11 cellular contexts compared by ENCODE assay signal in the genomic region with DNA sequence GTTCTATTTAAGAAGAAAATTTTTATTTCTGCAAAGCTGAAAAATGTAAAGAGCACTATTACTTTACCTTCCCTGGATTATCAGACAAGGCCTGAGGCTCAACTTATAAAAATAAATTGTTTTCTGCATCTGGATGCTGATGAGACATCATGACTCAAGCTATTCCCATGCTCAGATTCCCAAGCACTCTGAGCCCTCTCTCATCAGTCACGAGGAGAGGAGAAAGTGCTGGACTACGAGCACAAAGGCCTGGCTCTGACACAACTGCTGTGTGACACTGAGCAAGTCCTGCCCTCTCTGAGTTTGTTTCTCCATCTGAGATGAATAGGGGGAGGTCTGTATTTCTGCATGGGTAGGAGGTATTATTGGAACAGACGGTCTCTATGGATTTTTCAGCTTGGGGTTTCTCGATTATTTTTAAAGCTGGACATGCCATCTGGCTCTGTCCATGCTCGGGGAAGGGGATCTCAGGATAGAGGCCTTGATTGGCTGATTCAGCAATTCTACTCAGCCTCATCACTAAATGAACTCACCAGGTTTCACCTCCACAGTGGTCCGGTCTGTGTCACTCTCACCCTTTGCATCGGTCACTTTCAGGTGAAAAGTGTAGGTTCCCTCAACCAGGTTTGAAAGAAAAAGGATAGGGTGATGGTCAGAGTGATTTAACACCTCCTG.
A peak's percentile ranks its signal among the peaks of the same experiment; 100 is the strongest.
DNase-seq lines count a peak whose midpoint lies in the region; ATAC-seq, FAIRE-seq and TF ChIP-seq lines count a peak whose summit lies in the region.
"Had no signal": no experiment of that assay in that cellular context is flagged by ENCODE, and none has a peak within 500 bp of the region (broad histone marks: within the 10 kb centered on the region; RNA-seq: fewer than 3 reads in every experiment).

No MANE protein-coding gene starts in this region.

- CTCF ChIA-PET in MCF 10A (lab: Yijun Ruan, JAX), result interaction anchor here (0.5 to 6.9 kb wide), 16 partner anchors 9 to 321 kb away, joined by 3 to 177 read pairs (median 8); no protein-coding TSS in a partner anchor

- H3K4me3 Mint-ChIP-seq in MCF 10A (ENCODE audit: unreplicated experiment), result no peak overlapping the region
- H3K4me3 Mint-ChIP-seq in astrocyte (ENCODE audit: unreplicated experiment), result no peak overlapping the region
- H3K4me3 Mint-ChIP-seq: activated B cell treated with CpG ODN at 0.5 μM for 24 hours had no signal

- H3K27ac Mint-ChIP-seq in MCF 10A (ENCODE audit: low read depth, unreplicated experiment) (peak overlapping the region; percentile 91), astrocyte (ENCODE audit: unreplicated experiment) (peak overlapping the region; percentile 93)
- H3K27ac Mint-ChIP-seq: activated B cell treated with CpG ODN at 0.5 μM for 24 hours had no signal

- no peaks in the 10 kb centered on the region for H3K9me3 ChIP-seq in breast epithelium
- no peaks in the 10 kb centered on the region for H3K9me3 ChIP-seq in astrocyte (ENCODE audit: insufficient read depth, low read depth, low read length)
- no peaks in the 10 kb centered on the region for H3K9me3 ChIP-seq in MM.1S (replicated peaks; ENCODE audit: insufficient read depth, low read length)

- H3K4me2 ChIP-seq in astrocyte (ENCODE audit: low read length) (peak overlapping the region; percentile 76), MM.1S (ENCODE audit: low read depth, low read length) (no peak overlapping the region)

- no peaks in the 10 kb centered on the region for H3K36me3 ChIP-seq in breast epithelium
- H3K36me3 ChIP-seq in astrocyte (ENCODE audit: insufficient read depth, low read length), result peaks cover 7% of the 10 kb centered on the region
- H3K36me3 ChIP-seq in MM.1S (replicated peaks; ENCODE audit: insufficient read depth, low read length), result no peaks in the 10 kb centered on the region

- H3K4me3 ChIP-seq in breast epithelium (no peak overlapping the region), astrocyte (ENCODE audit: insufficient read depth, low read depth, low read length) (no peak overlapping the region), MM.1S (ENCODE audit: low read length) (no peak overlapping the region)

- H3K27ac ChIP-seq in breast epithelium (peak overlapping the region in 1 of 2 donors; percentile 43), astrocyte (ENCODE audit: low read depth, low read length) (peak overlapping the region; percentile 94), foreskin keratinocyte (peak overlapping the region; percentile 91), MM.1S (ENCODE audit: low read length) (no peak overlapping the region)

- H2AFZ ChIP-seq in astrocyte (ENCODE audit: low read depth, low read length), result no peak overlapping the region
- H2AFZ ChIP-seq in MM.1S (ENCODE audit: low read length), result no peak overlapping the region

- no peaks in the 10 kb centered on the region for H3F3A ChIP-seq in MM.1S (ENCODE audit: insufficient read depth, low read length)

- POLR2A ChIA-PET in MCF 10A (lab: Yijun Ruan, JAX), result interaction anchor here (0.6 to 7.5 kb wide), 13 partner anchors 10 to 937 kb away, joined by 3 to 212 read pairs (median 4); partner anchors contain the start of genes AGO3, CLSPN, KIAA0319L and NCDN

- H3K4me1 ChIP-seq in breast epithelium (peaks cover 12 to 20% of the 10 kb centered on the region in 2 donors), astrocyte (ENCODE audit: insufficient read depth, low read length) (peaks cover 23% of the 10 kb centered on the region), foreskin keratinocyte (peaks cover 13% of the 10 kb centered on the region), MM.1S (ENCODE audit: low read length) (no peaks in the 10 kb centered on the region)

- no TSS peak for BruUV-seq in MCF 10A (replicated peaks; lab: Mats Ljungman, UMichigan)

- H3K4me1 Mint-ChIP-seq in MCF 10A (ENCODE audit: insufficient read depth, unreplicated experiment), result peaks cover 19% of the 10 kb centered on the region
- H3K4me1 Mint-ChIP-seq in astrocyte (ENCODE audit: low read depth, unreplicated experiment), result peaks cover 18% of the 10 kb centered on the region
- H3K4me1 Mint-ChIP-seq: activated B cell treated with CpG ODN at 0.5 μM for 24 hours had no signal

- H3K9me2 ChIP-seq in MM.1S (replicated peaks; ENCODE audit: insufficient read depth, low read length), result no peaks in the 10 kb centered on the region

- no peaks in the 10 kb centered on the region for H3K27me3 Mint-ChIP-seq in MCF 10A (ENCODE audit: insufficient read depth, unreplicated experiment)
- no peaks in the 10 kb centered on the region for H3K27me3 Mint-ChIP-seq in astrocyte (ENCODE audit: low read depth, unreplicated experiment)
- H3K27me3 Mint-ChIP-seq: activated B cell treated with CpG ODN at 0.5 μM for 24 hours had no signal

- ATAC-seq in foreskin keratinocyte (peak; percentile 91), GM21515 (IDR thresholded peaks at IDR 0.05; ENCODE audit: unreplicated experiment) (no peak)

- H3K36me3 Mint-ChIP-seq in MCF 10A (ENCODE audit: insufficient read depth, unreplicated experiment), result peaks cover 42% of the 10 kb centered on the region
- H3K36me3 Mint-ChIP-seq in astrocyte (ENCODE audit: low read depth, unreplicated experiment), result peaks cover 9% of the 10 kb centered on the region

- TF ChIP-seq CTCF in MCF 10A (IDR thresholded peaks at IDR 0.05; ENCODE audit: unreplicated experiment) (no peak), breast epithelium (IDR thresholded peaks at IDR 0.05) (no peak), astrocyte (IDR thresholded peaks at IDR 0.05; ENCODE audit: insufficient read depth, low read depth, low read length) (no peak), foreskin keratinocyte (conservative IDR thresholded peaks at IDR 0.05) (no peak), MM.1S (IDR thresholded peaks at IDR 0.05; ENCODE audit: low read length) (no peak)

- H3K9ac ChIP-seq in astrocyte (ENCODE audit: low read length), result peak overlapping the region; percentile 81
- no peak overlapping the region for H3K9ac ChIP-seq in MM.1S (ENCODE audit: low read length)

- DNase-seq in MCF 10A (ENCODE audit: unreplicated experiment) (peak; percentile 88), breast epithelium (ENCODE audit: low spot score in 2 of 2) (no peak), astrocyte (ENCODE audit: low read depth) (peak; percentile 94), foreskin keratinocyte (peak; percentile 81 to 94), MM.1S (no peak)
- no peak for DNase-seq in stimulated activated CD4-positive, alpha-beta T cell treated with anti-CD3 and anti-CD28 coated beads, Interleukin-4, amount 100 ng/mL, for 24 hours
- DNase-seq in stimulated activated CD8-positive, alpha-beta memory T cell treated with anti-CD3 and anti-CD28 coated beads, Interleukin-4, amount 100 ng/mL, for 48 hours, result no peak
- DNase-seq: 8988T, activated B cell treated with CpG ODN at 0.5 μM for 24 hours, NCI-H1417 treated with DMSO at 0.1 percent for 48 hours had no signal

- no peaks in the 10 kb centered on the region for H3K27me3 ChIP-seq in breast epithelium
- H3K27me3 ChIP-seq in astrocyte (ENCODE audit: insufficient read depth, low read length), result no peaks in the 10 kb centered on the region
- no peaks in the 10 kb centered on the region for H3K27me3 ChIP-seq in foreskin keratinocyte
- no peaks in the 10 kb centered on the region for H3K27me3 ChIP-seq in MM.1S (replicated peaks; ENCODE audit: insufficient read depth, low read length)

- H4K20me1 ChIP-seq in astrocyte (ENCODE audit: insufficient read depth, low read length), result no peaks in the 10 kb centered on the region
- no peaks in the 10 kb centered on the region for H4K20me1 ChIP-seq in MM.1S (ENCODE audit: insufficient read depth, low read length)

- intact Hi-C loops in MCF 10A (cut with micrococcal nuclease) (loop anchor here (2.0 to 5.0 kb wide), 4 partner anchors 107 to 325 kb away; partner anchors contain the start of genes KIAA0319L, NCDN and SFPQ), breast epithelium (cut with DNase I; ENCODE audit: low total_unique reads) (loop anchor here (10.0 kb wide), 1 partner anchor 115 kb away; no protein-coding TSS in a partner anchor)

- no peaks in the 10 kb centered on the region for H3K9me3 Mint-ChIP-seq in MCF 10A (ENCODE audit: unreplicated experiment)
- H3K9me3 Mint-ChIP-seq in astrocyte (ENCODE audit: unreplicated experiment), result no peaks in the 10 kb centered on the region
- H3K9me3 Mint-ChIP-seq: activated B cell treated with CpG ODN at 0.5 μM for 24 hours had no signal

- TF ChIP-seq POLR2A in breast epithelium (IDR thresholded peaks at IDR 0.05), result no peak

- H3K79me2 ChIP-seq in astrocyte (ENCODE audit: insufficient read depth, low read length), result no peaks in the 10 kb centered on the region
- no peaks in the 10 kb centered on the region for H3K79me2 ChIP-seq in MM.1S (ENCODE audit: low read length)

- peak; percentile 82 for FAIRE-seq in astrocyte (lab: Jason Lieb, UNC)

Comparison
In these comparisons a context has a peak if more than half of its experiments do, and no peak if none do; other contexts are left out.
1. DNase-seq: peak in MCF 10A (single experiment), astrocyte (single experiment) and foreskin keratinocyte (2 of 2); none in breast epithelium (0 of 2), stimulated activated CD4-positive, alpha-beta T cell treated with anti-CD3 and anti-CD28 coated beads, Interleukin-4, amount 100 ng/mL, for 24 hours (single experiment), stimulated activated CD8-positive, alpha-beta memory T cell treated with anti-CD3 and anti-CD28 coated beads, Interleukin-4, amount 100 ng/mL, for 48 hours (single experiment) and MM.1S (single experiment).